In genomic region chr4:5799406-5799805, GRCh38 we compare ENCODE assay signal across 21 cellular contexts.
"Had no signal": no experiment of that assay in that cellular context is flagged by ENCODE, and none has a peak within 500 bp of the region (broad histone marks: within the 10 kb centered on the region; RNA-seq: fewer than 3 reads in every experiment).

No MANE protein-coding gene starts in this region.

- H3K27ac ChIP-seq: SJSA1, SK-N-MC had no signal

- H3K4me1 ChIP-seq: SJSA1 had no signal

- H3K9me3 ChIP-seq: MG63, SJSA1 had no signal

- DNase-seq: KBM-7, MG63, NCI-H1092, NCI-H1105 treated with DMSO at 0.1 percent for 48 hours, NCI-H1417 treated with DMSO at 0.1 percent for 48 hours, NCI-H146, NCI-H1694 treated with DMSO at 0.1 percent for 48 hours, NCI-H1930, NCI-H2081, NCI-H2107, NCI-H226, NCI-H446, NCI-H510A, NCI-H524 treated with DMSO at 0.1 percent for 48 hours, NCI-H69, NCI-H774, Right ventricle myocardium superior, RPMI8226, SIG-M5 had no signal

- H3K4me3 ChIP-seq: MG63, SJSA1, SK-N-MC had no signal

- H3K27me3 ChIP-seq: MG63, SJSA1 had no signal
